19 cellular contexts compared by ENCODE assay signal in the genomic region with DNA sequence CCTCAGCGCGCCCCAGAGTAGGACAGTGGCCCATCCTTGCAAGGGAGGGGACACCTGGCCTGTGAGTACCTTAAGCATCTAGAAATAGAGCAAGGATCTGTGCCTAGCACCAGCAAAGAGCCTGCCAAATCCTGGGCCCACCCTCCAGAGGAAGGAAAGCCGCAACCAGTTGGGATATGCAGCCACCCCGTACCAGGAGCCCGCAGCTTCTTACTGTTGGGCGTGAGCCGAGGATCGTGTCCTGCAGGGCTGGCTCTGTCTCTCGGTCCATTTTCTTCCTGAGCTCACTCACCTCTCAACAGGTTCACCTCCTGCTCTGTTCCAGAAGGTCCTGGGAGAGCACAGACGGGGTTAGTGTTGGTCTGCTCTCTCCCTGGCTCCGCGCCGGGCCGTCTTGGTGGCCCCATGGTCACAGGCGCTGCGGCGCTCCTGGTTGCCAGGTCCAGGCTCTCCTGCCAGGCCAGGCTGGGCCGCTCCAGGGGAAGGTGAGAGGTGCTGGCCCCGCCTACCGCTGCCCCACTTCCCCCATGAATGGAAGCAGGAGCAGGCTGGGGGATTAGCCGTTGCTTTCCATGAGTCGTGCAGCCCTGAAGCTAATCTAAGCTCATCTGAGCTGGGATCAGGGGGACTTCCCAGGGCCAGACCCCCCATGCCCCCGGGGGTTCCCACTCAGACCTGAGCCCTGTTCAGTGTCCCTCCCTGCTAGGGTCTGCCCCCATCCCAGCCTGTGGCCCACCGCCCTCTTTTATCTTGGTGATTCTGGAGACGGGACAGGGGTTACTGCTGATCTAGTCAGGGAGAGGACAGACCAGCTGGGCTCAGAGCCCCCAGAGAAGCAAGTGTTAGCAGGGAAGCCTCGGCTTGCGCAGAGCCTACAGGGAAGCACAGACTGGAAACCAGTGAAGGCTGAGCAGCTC. TPM values are rescaled to one million over a fixed set of nuclear protein-coding genes. Genes with fewer than 3 reads are reported as not detected.
A peak's percentile ranks its signal among the peaks of the same experiment; 100 is the strongest.
DNase-seq lines count a peak whose midpoint lies in the region; ATAC-seq and TF ChIP-seq lines count a peak whose summit lies in the region.
"Had no signal": no experiment of that assay in that cellular context is flagged by ENCODE, and none has a peak within 500 bp of the region (broad histone marks: within the 10 kb centered on the region; RNA-seq: fewer than 3 reads in every experiment).

No MANE protein-coding gene starts in this region.

- H3K9me2 ChIP-seq in GM23338 (ENCODE audit: insufficient read depth) = no peaks in the 10 kb centered on the region

- H3K4me1 ChIP-seq in BLaER1 (peaks cover 49% of the 10 kb centered on the region), GM23338 (ENCODE audit: insufficient read depth) (no peaks in the 10 kb centered on the region)
- H3K4me1 ChIP-seq: BE2C, foreskin keratinocyte, SJCRH30 had no signal

- H3K9me3 Mint-ChIP-seq in GM23338 (no peaks in the 10 kb centered on the region), neural crest cell (no peaks in the 10 kb centered on the region)
- H3K9me3 Mint-ChIP-seq: activated CD4-positive, alpha-beta memory T cell treated with anti-CD3 and anti-CD28 coated beads, Interleukin-2, amount 10 ng/mL, durations not matched to agents 7 days and 5 days; memory B cell had no signal

- H3K4me1 Mint-ChIP-seq in GM23338 = peaks cover 4% of the 10 kb centered on the region; the same call in 2 of the 3 replicates
- H3K4me1 Mint-ChIP-seq in neural crest cell = no peaks in the 10 kb centered on the region

- no peak overlapping the region for H3K9ac ChIP-seq in BLaER1
- H3K9ac ChIP-seq: GM23248 had no signal

- peak overlapping the region; percentile 81; the same call in 1 of the 2 replicates for H2AFZ ChIP-seq in GM23338
- H2AFZ ChIP-seq: GM23248 had no signal

- H3K4me3 ChIP-seq in BLaER1 (no peak overlapping the region), GM23338 (no peak overlapping the region), WERI-Rb-1 (ENCODE audit: low read depth, low read length) (peak overlapping the region; percentile 40)
- H3K4me3 ChIP-seq: coronary artery, GM23248, heart right ventricle, SJCRH30, stomach, tibial artery had no signal

- H3K4me2 ChIP-seq in BLaER1 (peak overlapping the region; percentile 86), GM23338 (no peak overlapping the region)

- H3K27me3 ChIP-seq in BLaER1 (no peaks in the 10 kb centered on the region), GM23338 (ENCODE audit: insufficient read depth) (no peaks in the 10 kb centered on the region), WERI-Rb-1 (ENCODE audit: insufficient read depth, low read depth, severe bottlenecking) (no peaks in the 10 kb centered on the region)
- H3K27me3 ChIP-seq: BE2C, heart right ventricle, stomach, tibial artery had no signal

- peaks cover 12% of the 10 kb centered on the region for H3K27me3 Mint-ChIP-seq in GM23338 (ENCODE audit: insufficient read depth, low read depth, poor library complexity)
- H3K27me3 Mint-ChIP-seq in neural crest cell (ENCODE audit: low read depth) = no peaks in the 10 kb centered on the region
- H3K27me3 Mint-ChIP-seq: memory B cell had no signal

- H3K27ac ChIP-seq in BLaER1 (no peak overlapping the region), GM23338 (ENCODE audit: low read depth) (no peak overlapping the region), WERI-Rb-1 (peak overlapping the region; percentile 87)
- H3K27ac ChIP-seq: coronary artery, foreskin keratinocyte, GM23248, heart right ventricle, SJCRH30, stomach, tibial artery had no signal

- ATAC-seq in GM23338 (peak; percentile 20), HG02973 (IDR thresholded peaks at IDR 0.05; ENCODE audit: unreplicated experiment) (no peak), omental fat pad (ENCODE audit: low FRiP score) (no peak)

- no peaks in the 10 kb centered on the region for H3F3A ChIP-seq in GM23338 (replicated peaks; ENCODE audit: low read depth)

- H3K36me3 Mint-ChIP-seq in GM23338 (ENCODE audit: low read depth) (no peaks in the 10 kb centered on the region; the same call in 2 of the 3 replicates), neural crest cell (ENCODE audit: low read depth) (no peaks in the 10 kb centered on the region)
- H3K36me3 Mint-ChIP-seq: memory B cell had no signal

- H3K4me3 Mint-ChIP-seq in GM23338 (no peak overlapping the region), neural crest cell (peak overlapping the region; percentile 25)
- H3K4me3 Mint-ChIP-seq: activated CD4-positive, alpha-beta memory T cell treated with anti-CD3 and anti-CD28 coated beads, Interleukin-2, amount 10 ng/mL, durations not matched to agents 7 days and 5 days; memory B cell had no signal

- H3K79me2 ChIP-seq in GM23338 (replicated peaks; ENCODE audit: insufficient read depth) = no peaks in the 10 kb centered on the region

- no peaks in the 10 kb centered on the region for H3K9me3 ChIP-seq in BLaER1
- H3K9me3 ChIP-seq in WERI-Rb-1 (ENCODE audit: severe bottlenecking) = no peaks in the 10 kb centered on the region
- H3K9me3 ChIP-seq: BE2C, heart right ventricle, SJCRH30, stomach, tibial artery had no signal

- DNase-seq in GM23338 (ENCODE audit: low spot score) (no peak), WERI-Rb-1 (peak; percentile 98), neural crest cell (ENCODE audit: low read depth, low spot score) (no peak), medulla oblongata (ENCODE audit: extremely low spot score) (no peak), NCI-H2029 (lab: John Stamatoyannopoulos, UW) (no peak), omental fat pad (ENCODE audit: low spot score) (no peak)

- TF ChIP-seq CTCF in GM23338 (conservative IDR thresholded peaks at IDR 0.05; ENCODE audit: low read depth in 2 of 2) (no peak), WERI-Rb-1 (IDR thresholded peaks at IDR 0.05; ENCODE audit: low read depth, low read length) (no peak), neural crest cell (conservative IDR thresholded peaks at IDR 0.05) (no peak), omental fat pad (IDR thresholded peaks at IDR 0.05) (no peak)

- H4K20me1 ChIP-seq in BLaER1 (peaks cover 19% of the 10 kb centered on the region), GM23338 (replicated peaks; ENCODE audit: insufficient read depth) (no peaks in the 10 kb centered on the region)

- H3K36me3 ChIP-seq in BLaER1 = no peaks in the 10 kb centered on the region
- H3K36me3 ChIP-seq in GM23338 (ENCODE audit: insufficient read depth) = no peaks in the 10 kb centered on the region
- no peaks in the 10 kb centered on the region; the same call in 1 of the 2 replicates for H3K36me3 ChIP-seq in WERI-Rb-1
- H3K36me3 ChIP-seq: BE2C, SJCRH30 had no signal

- no peak overlapping the region for H3K27ac Mint-ChIP-seq in GM23338
- H3K27ac Mint-ChIP-seq in neural crest cell (ENCODE audit: unreplicated experiment) = no peak overlapping the region
- H3K27ac Mint-ChIP-seq: activated CD4-positive, alpha-beta memory T cell treated with anti-CD3 and anti-CD28 coated beads, Interleukin-2, amount 10 ng/mL, durations not matched to agents 7 days and 5 days; memory B cell had no signal

TF ChIP-seq in GM23338, 12 proteins besides CTCF, POLR2A, EP300 and RAD21 (continues in another document):
- TF ChIP-seq, protein P1, sequence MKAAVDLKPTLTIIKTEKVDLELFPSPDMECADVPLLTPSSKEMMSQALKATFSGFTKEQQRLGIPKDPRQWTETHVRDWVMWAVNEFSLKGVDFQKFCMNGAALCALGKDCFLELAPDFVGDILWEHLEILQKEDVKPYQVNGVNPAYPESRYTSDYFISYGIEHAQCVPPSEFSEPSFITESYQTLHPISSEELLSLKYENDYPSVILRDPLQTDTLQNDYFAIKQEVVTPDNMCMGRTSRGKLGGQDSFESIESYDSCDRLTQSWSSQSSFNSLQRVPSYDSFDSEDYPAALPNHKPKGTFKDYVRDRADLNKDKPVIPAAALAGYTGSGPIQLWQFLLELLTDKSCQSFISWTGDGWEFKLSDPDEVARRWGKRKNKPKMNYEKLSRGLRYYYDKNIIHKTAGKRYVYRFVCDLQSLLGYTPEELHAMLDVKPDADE (IDR thresholded peaks at IDR 0.05) = no peak
- TF ChIP-seq ZNF114 (CRISPR knock-in tag; IDR thresholded peaks at IDR 0.05) = no peak
- TF ChIP-seq STAT1 (IDR thresholded peaks at IDR 0.05; ENCODE audit: unreplicated experiment) = no peak
- no peak for TF ChIP-seq CREB1 (CRISPR knock-in tag; IDR thresholded peaks at IDR 0.05; ENCODE audit: low read depth)
- TF ChIP-seq, protein P2, sequence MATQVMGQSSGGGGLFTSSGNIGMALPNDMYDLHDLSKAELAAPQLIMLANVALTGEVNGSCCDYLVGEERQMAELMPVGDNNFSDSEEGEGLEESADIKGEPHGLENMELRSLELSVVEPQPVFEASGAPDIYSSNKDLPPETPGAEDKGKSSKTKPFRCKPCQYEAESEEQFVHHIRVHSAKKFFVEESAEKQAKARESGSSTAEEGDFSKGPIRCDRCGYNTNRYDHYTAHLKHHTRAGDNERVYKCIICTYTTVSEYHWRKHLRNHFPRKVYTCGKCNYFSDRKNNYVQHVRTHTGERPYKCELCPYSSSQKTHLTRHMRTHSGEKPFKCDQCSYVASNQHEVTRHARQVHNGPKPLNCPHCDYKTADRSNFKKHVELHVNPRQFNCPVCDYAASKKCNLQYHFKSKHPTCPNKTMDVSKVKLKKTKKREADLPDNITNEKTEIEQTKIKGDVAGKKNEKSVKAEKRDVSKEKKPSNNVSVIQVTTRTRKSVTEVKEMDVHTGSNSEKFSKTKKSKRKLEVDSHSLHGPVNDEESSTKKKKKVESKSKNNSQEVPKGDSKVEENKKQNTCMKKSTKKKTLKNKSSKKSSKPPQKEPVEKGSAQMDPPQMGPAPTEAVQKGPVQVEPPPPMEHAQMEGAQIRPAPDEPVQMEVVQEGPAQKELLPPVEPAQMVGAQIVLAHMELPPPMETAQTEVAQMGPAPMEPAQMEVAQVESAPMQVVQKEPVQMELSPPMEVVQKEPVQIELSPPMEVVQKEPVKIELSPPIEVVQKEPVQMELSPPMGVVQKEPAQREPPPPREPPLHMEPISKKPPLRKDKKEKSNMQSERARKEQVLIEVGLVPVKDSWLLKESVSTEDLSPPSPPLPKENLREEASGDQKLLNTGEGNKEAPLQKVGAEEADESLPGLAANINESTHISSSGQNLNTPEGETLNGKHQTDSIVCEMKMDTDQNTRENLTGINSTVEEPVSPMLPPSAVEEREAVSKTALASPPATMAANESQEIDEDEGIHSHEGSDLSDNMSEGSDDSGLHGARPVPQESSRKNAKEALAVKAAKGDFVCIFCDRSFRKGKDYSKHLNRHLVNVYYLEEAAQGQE (IDR thresholded peaks at IDR 0.05; ENCODE audit: unreplicated experiment) = no peak
- no peak for TF ChIP-seq EZH2phosphoT487 (IDR thresholded peaks at IDR 0.05; ENCODE audit: unreplicated experiment)

RNA-seq across cellular contexts. Expression of a gene that starts 12.7 kb away (rescaled TPM):
- 10.2 and 11.5 TPM in 2 replicates for total RNA-seq in GM23338 (2014; rRNA removed; shearing (Covaris generic))
- polyA plus RNA-seq in GM23338 (2016; fragmentation: Nextera tagmentation; extraction: Ambion mirVana) = 16.0 and 16.1 TPM in 2 replicates
- total RNA-seq in neural crest cell (34.9 and 38.0 TPM in 2 replicates), omental fat pad (10 to 100 TPM in 1 of 4 donors, 1 to 10 TPM in 3; 6.9 to 16.6 (median 8.1) TPM)

RNA-seq across cellular contexts. Expression of a gene that starts 48.8 kb away (rescaled TPM):
- total RNA-seq in GM23338 (2014; rRNA removed; shearing (Covaris generic)) = 20.1 and 20.5 TPM in 2 replicates
- 3.4 and 4.1 TPM in 2 replicates for polyA plus RNA-seq in GM23338 (2016; fragmentation: Nextera tagmentation; extraction: Ambion mirVana)
- 1.6 and 1.9 TPM in 2 replicates for total RNA-seq in neural crest cell
- total RNA-seq in omental fat pad = under 1 TPM in 3 of 4 donors, not detected in 1; 0.16 to 0.96 (median 0.19) TPM
- total RNA-seq: esophagus mucosa, heart right ventricle, SJCRH30 had no signal
- polyA plus RNA-seq: foreskin keratinocyte had no signal
